ENCODE assay signal across 18 cellular contexts in the genomic region with DNA sequence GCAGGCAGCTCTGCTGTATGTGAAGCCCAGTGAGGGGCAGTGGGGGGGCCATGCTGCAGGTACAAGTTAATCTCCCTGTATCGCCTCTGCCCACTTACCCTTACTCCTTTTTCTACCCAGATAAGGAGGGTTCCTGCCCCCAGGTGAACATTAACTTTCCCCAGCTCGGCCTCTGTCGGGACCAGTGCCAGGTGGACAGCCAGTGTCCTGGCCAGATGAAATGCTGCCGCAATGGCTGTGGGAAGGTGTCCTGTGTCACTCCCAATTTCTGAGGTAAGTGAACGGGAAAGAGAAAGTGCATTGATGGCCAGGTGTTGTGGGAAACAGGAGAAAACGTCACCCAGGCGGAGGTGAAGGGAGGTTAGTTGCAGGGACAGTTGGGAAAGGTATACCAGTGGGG. TPM values are rescaled to one million over a fixed set of nuclear protein-coding genes. Genes with fewer than 3 reads are reported as not detected.
A peak's percentile ranks its signal among the peaks of the same experiment; 100 is the strongest.
DNase-seq lines count a peak whose midpoint lies in the region; ATAC-seq and TF ChIP-seq lines count a peak whose summit lies in the region.
"Had no signal": no experiment of that assay in that cellular context is flagged by ENCODE, and none has a peak within 500 bp of the region (broad histone marks: within the 10 kb centered on the region; RNA-seq: fewer than 3 reads in every experiment).

No MANE protein-coding gene starts in this region.

- WGBS in IMR-90 (ENCODE audit: extremely low coverage in 2 of 2, insufficient read length in 1 of 2), 2 experiments: 73% methylated on average over 5 of the region's 7 CpGs; no CpG with 5 or more reads in 1 of the 2 experiments
- 19% methylated on average over 5 of the region's 7 CpGs for WGBS in right lobe of liver (ENCODE audit: insufficient coverage, low coverage, low lambda C conversion rate, missing lambda C conversion rate)
- 39 to 66% (median 53%) methylated on average over 7 of the region's 7 CpGs for WGBS in stomach, 5 donors
- WGBS in sigmoid colon, 2 donors: 87 to 90% methylated on average over 7 of the region's 7 CpGs

- no peak for TF ChIP-seq POLR2A in IMR-90 (IDR thresholded peaks at IDR 0.05; ENCODE audit: low read depth, low read length)
- TF ChIP-seq POLR2A in right lobe of liver (IDR thresholded peaks at IDR 0.05): no peak
- no peak for TF ChIP-seq POLR2A in stomach (IDR thresholded peaks at IDR 0.05)
- no peak for TF ChIP-seq POLR2A in sigmoid colon (IDR thresholded peaks at IDR 0.05)

- no peak overlapping the region for H2BK15ac ChIP-seq in IMR-90 (ENCODE audit: low read depth, low read length)

- ATAC-seq in IMR-90 (ENCODE audit: low read depth): no peak
- ATAC-seq in right lobe of liver: peak; percentile 65 to 87 (median 82)

- no peak overlapping the region for H3K18ac ChIP-seq in IMR-90 (ENCODE audit: low read depth, low read length)

- dilution Hi-C loops in IMR-90 (cut with HindIII; ENCODE audit: low sequenced_read_pairs, unreplicated experiment): no loop called here

- no peak overlapping the region for H4K8ac ChIP-seq in IMR-90 (ENCODE audit: low read depth in 2 of 2, low read length in 2 of 2)

- H2AFZ ChIP-seq in IMR-90 (replicated peaks; ENCODE audit: low read length, poor library complexity): peak overlapping the region; percentile 21
- H2AFZ ChIP-seq: GM23248 had no signal

- no peak overlapping the region for H2BK20ac ChIP-seq in IMR-90 (ENCODE audit: low read depth, low read length)

- TF ChIP-seq RAD21 in IMR-90 (IDR thresholded peaks at IDR 0.05; ENCODE audit: low read length): no peak

- no peak overlapping the region for H3K14ac ChIP-seq in IMR-90 (replicated peaks; ENCODE audit: low read depth, low read length)

- intact Hi-C loops in IMR-90 (cut with micrococcal nuclease): no loop called here
- intact Hi-C loops in right lobe of liver (cut with DNase I): no loop called here
- intact Hi-C loops in stomach (cut with DNase I; ENCODE audit: low total_unique reads): no loop called here
- intact Hi-C loops in sigmoid colon (cut with DNase I): no loop called here

- TF ChIP-seq CTCF in IMR-90 (conservative IDR thresholded peaks at IDR 0.05; ENCODE audit: low read depth, low read length): no peak
- TF ChIP-seq CTCF in right lobe of liver (IDR thresholded peaks at IDR 0.05): no peak
- TF ChIP-seq CTCF in stomach (IDR thresholded peaks at IDR 0.05): no peak
- no peak for TF ChIP-seq CTCF in sigmoid colon (IDR thresholded peaks at IDR 0.05)

- no peak overlapping the region for H4K5ac ChIP-seq in IMR-90 (ENCODE audit: low read depth, low read length)

- H3K9ac ChIP-seq in IMR-90 (ENCODE audit: low read depth, low read length): no peak overlapping the region
- H3K9ac ChIP-seq: GM23248 had no signal

- no TSS peak for BruUV-seq in IMR-90 (replicated peaks; lab: Mats Ljungman, UMichigan)

- no peak overlapping the region for H2AK9ac ChIP-seq in IMR-90 (replicated peaks; ENCODE audit: low read depth, low read length, poor library complexity)

- DNase-seq in IMR-90 (no peak), right lobe of liver (peak; percentile 77 to 86 (median 79)), stomach (peak; percentile 45), sigmoid colon (no peak), NCI-H2081 (lab: John Stamatoyannopoulos, UW) (no peak), putamen (ENCODE audit: low spot score) (no peak)
- DNase-seq: C1 segment of cervical spinal cord; CD4-positive, alpha-beta memory T cell; COR-L47; DMS153; DND-41; GM23248; H7; HCEC 1CT had no signal

- H3K4me2 ChIP-seq in IMR-90 (ENCODE audit: low read depth, low read length): no peak overlapping the region

- TF ChIP-seq EP300 in stomach (IDR thresholded peaks at IDR 0.05) (no peak), sigmoid colon (IDR thresholded peaks at IDR 0.05) (no peak)

- H3K56ac ChIP-seq in IMR-90 (ENCODE audit: extremely low read depth, insufficient read depth, low read length): no peak overlapping the region

- H4K91ac ChIP-seq in IMR-90 (ENCODE audit: insufficient read depth, low read depth, low read length): no peak overlapping the region

- H2AK5ac ChIP-seq in IMR-90 (ENCODE audit: low read depth, low read length): no peak overlapping the region

- H3K9me1 ChIP-seq in IMR-90 (ENCODE audit: insufficient read depth, low read length): no peaks in the 10 kb centered on the region

- no peak overlapping the region for H2BK120ac ChIP-seq in IMR-90 (ENCODE audit: low read depth, low read length)

- H3K79me1 ChIP-seq in IMR-90 (ENCODE audit: low read depth in 1 of 2, low read length in 2 of 2): no peaks in the 10 kb centered on the region

- no peak overlapping the region for H2BK5ac ChIP-seq in IMR-90 (ENCODE audit: low read depth, low read length, poor library complexity, severe bottlenecking)

- H3K27ac ChIP-seq in IMR-90 (ENCODE audit: insufficient read depth, low read length) (no peak overlapping the region), right lobe of liver (no peak overlapping the region), stomach (no peak overlapping the region), sigmoid colon (no peak overlapping the region)
- H3K27ac ChIP-seq: GM23248 had no signal

- no peak overlapping the region for H3K23ac ChIP-seq in IMR-90 (ENCODE audit: low read depth, low read length)

- H3K36me3 ChIP-seq in IMR-90 (ENCODE audit: control insufficient read depth, insufficient read depth, low read length): no peaks in the 10 kb centered on the region
- no peaks in the 10 kb centered on the region for H3K36me3 ChIP-seq in right lobe of liver
- H3K36me3 ChIP-seq in stomach: no peaks in the 10 kb centered on the region
- peaks cover 0 to 18% (median 2%) of the 10 kb centered on the region in 4 donors for H3K36me3 ChIP-seq in sigmoid colon

- POLR2A ChIA-PET in IMR-90 (lab: Charles Lee; ENCODE audit: unreplicated experiment): no interaction called here

- H3K4me1 ChIP-seq in IMR-90 (ENCODE audit: control insufficient read depth, insufficient read depth, low read length): no peaks in the 10 kb centered on the region
- H3K4me1 ChIP-seq in right lobe of liver: no peaks in the 10 kb centered on the region
- H3K4me1 ChIP-seq in stomach: peaks cover 0 to 4% (median 0%) of the 10 kb centered on the region in 4 donors
- no peaks in the 10 kb centered on the region for H3K4me1 ChIP-seq in sigmoid colon

- peaks cover 5% of the 10 kb centered on the region for H3K27me3 ChIP-seq in IMR-90 (ENCODE audit: control insufficient read depth, insufficient read depth, low read length)
- H3K27me3 ChIP-seq in right lobe of liver: no peaks in the 10 kb centered on the region
- H3K27me3 ChIP-seq in stomach: peaks cover 0 to 31% (median 0%) of the 10 kb centered on the region in 3 donors
- H3K27me3 ChIP-seq in sigmoid colon: no peaks in the 10 kb centered on the region

- CTCF ChIA-PET in IMR-90 (lab: Yijun Ruan, JAX): no interaction called here

- in situ Hi-C loops in IMR-90 (cut with MboI; ENCODE audit: low sequenced_read_pairs): no loop called here

- no peaks in the 10 kb centered on the region for H3K9me3 ChIP-seq in IMR-90 (ENCODE audit: control insufficient read depth, insufficient read depth, low read length)
- H3K9me3 ChIP-seq in right lobe of liver: no peaks in the 10 kb centered on the region
- peaks cover 0 to 5% (median 2%) of the 10 kb centered on the region in 4 donors for H3K9me3 ChIP-seq in stomach
- no peaks in the 10 kb centered on the region for H3K9me3 ChIP-seq in sigmoid colon

- no peak overlapping the region for H3K4ac ChIP-seq in IMR-90 (ENCODE audit: low read depth, low read length)

- H3K4me3 ChIP-seq in IMR-90 (ENCODE audit: insufficient read depth, low read depth, low read length): no peak overlapping the region
- no peak overlapping the region for H3K4me3 ChIP-seq in right lobe of liver
- H3K4me3 ChIP-seq in stomach: no peak overlapping the region
- no peak overlapping the region for H3K4me3 ChIP-seq in sigmoid colon
- H3K4me3 ChIP-seq: GM23248 had no signal

- H4K20me1 ChIP-seq in IMR-90 (ENCODE audit: insufficient read depth, low read length): no peaks in the 10 kb centered on the region

TF ChIP-seq in IMR-90, 13 proteins besides CTCF, POLR2A, EP300 and RAD21 (continues in another document):
- TF ChIP-seq MAFK (IDR thresholded peaks at IDR 0.05; ENCODE audit: low read depth, low read length) (no peak), SMC3 (IDR thresholded peaks at IDR 0.05; ENCODE audit: low read depth, low read length) (no peak), NFE2L2 (IDR thresholded peaks at IDR 0.05; ENCODE audit: low read depth, low read length) (no peak), FOS (IDR thresholded peaks at IDR 0.05; ENCODE audit: low read depth, low read length) (no peak), MXI1 (IDR thresholded peaks at IDR 0.05; ENCODE audit: borderline replicate concordance, low read depth, low read length) (no peak)
- TF ChIP-seq, protein P1, sequence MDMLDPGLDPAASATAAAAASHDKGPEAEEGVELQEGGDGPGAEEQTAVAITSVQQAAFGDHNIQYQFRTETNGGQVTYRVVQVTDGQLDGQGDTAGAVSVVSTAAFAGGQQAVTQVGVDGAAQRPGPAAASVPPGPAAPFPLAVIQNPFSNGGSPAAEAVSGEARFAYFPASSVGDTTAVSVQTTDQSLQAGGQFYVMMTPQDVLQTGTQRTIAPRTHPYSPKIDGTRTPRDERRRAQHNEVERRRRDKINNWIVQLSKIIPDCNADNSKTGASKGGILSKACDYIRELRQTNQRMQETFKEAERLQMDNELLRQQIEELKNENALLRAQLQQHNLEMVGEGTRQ (IDR thresholded peaks at IDR 0.05; ENCODE audit: low read depth, low read length): no peak

RNA-seq across cellular contexts. Expression of a gene that starts 10.3 kb away (rescaled TPM):
- total RNA-seq in IMR-90 (2012; rRNA removed) (not detected in 2 replicates), right lobe of liver (1 to 10 TPM in 4 of 6 experiments, under 1 TPM in 1, not detected in 1; 0.77 to 2.8 (median 1.8) TPM), stomach (10 to 100 TPM in 2 of 5 donors, 1 to 10 TPM in 2, not detected in 1; 2.2 to 82.8 (median 37.6) TPM), sigmoid colon (10 to 100 TPM; 33.9 to 94.1 (median 39.6) TPM)
- polyA plus RNA-seq in IMR-90 (2012; rRNA removed) (not detected in 2 replicates), stomach (10 to 100 TPM in 2 of 3 donors, 1 to 10 TPM in 1; 6.4 to 57.7 (median 49.0) TPM), sigmoid colon (10 to 100 TPM; 29.6 to 86.6 (median 65.5) TPM)
- polyA plus RNA-seq in IMR-90 (2012; cell fraction: cytosol; rRNA removed): not detected in 2 replicates
- not detected in 2 replicates for polyA plus RNA-seq in IMR-90 (2012; cell fraction: nucleus; rRNA removed; ENCODE audit: low replicate concordance)
- total RNA-seq: A172, A673, GM23248 had no signal
- polyA plus RNA-seq: BJ; CD4-positive, alpha-beta memory T cell; GM23248 had no signal

RNA-seq across cellular contexts. Expression of a gene that starts 35.6 kb away (rescaled TPM):
- total RNA-seq in IMR-90 (2012; rRNA removed) (not detected in 2 replicates), right lobe of liver (not detected), stomach (not detected), sigmoid colon (not detected)
- polyA plus RNA-seq in IMR-90 (2012; rRNA removed) (not detected in 2 replicates), stomach (not detected), sigmoid colon (not detected)
- polyA plus RNA-seq in IMR-90 (2012; cell fraction: cytosol; rRNA removed): not detected in 2 replicates
- polyA plus RNA-seq in IMR-90 (2012; cell fraction: nucleus; rRNA removed; ENCODE audit: low replicate concordance): not detected in 2 replicates
- total RNA-seq: A172; A673; CD4-positive, alpha-beta memory T cell; GM23248; H1; H7 had no signal
- polyA plus RNA-seq: BJ; CD4-positive, alpha-beta memory T cell; GM23248; H1 had no signal

RNA-seq across cellular contexts. Expression of a gene that starts 59.5 kb away (rescaled TPM):
- total RNA-seq in IMR-90 (2012; rRNA removed) (not detected in 2 replicates), right lobe of liver (not detected), stomach (not detected), sigmoid colon (not detected)
- polyA plus RNA-seq in IMR-90 (2012; rRNA removed) (not detected in 2 replicates), stomach (not detected), sigmoid colon (not detected)
- polyA plus RNA-seq in IMR-90 (2012; cell fraction: cytosol; rRNA removed): not detected in 2 replicates
- not detected in 2 replicates for polyA plus RNA-seq in IMR-90 (2012; cell fraction: nucleus; rRNA removed; ENCODE audit: low replicate concordance)
- total RNA-seq: A172; A673; CD4-positive, alpha-beta memory T cell; GM23248; H1; H7 had no signal
- polyA plus RNA-seq: BJ; CD4-positive, alpha-beta memory T cell; GM23248; H1 had no signal

Comparison
In these comparisons a context has a peak if more than half of its experiments do, and no peak if none do; other contexts are left out.
1. DNase-seq: peak in right lobe of liver (3 of 3) and stomach (single experiment); none in IMR-90 (single experiment), sigmoid colon (single experiment), NCI-H2081 (0 of 2) and putamen (single experiment).